ENCODE assay signal across 9 cellular contexts in genomic region chr16:351804-352520, GRCh38. TPM values are rescaled to one million over a fixed set of nuclear protein-coding genes. Genes with fewer than 3 reads are reported as not detected.
A peak's percentile ranks its signal among the peaks of the same experiment; 100 is the strongest.
DNase-seq lines count a peak whose midpoint lies in the region; FAIRE-seq and TF ChIP-seq lines count a peak whose summit lies in the region.
"Had no signal": no experiment of that assay in that cellular context is flagged by ENCODE, and none has a peak within 500 bp of the region (broad histone marks: within the 10 kb centered on the region; RNA-seq: fewer than 3 reads in every experiment).

No MANE protein-coding gene starts in this region.

- peak overlapping the region; percentile 72; the same call in 1 of the 2 replicates for H3K27ac ChIP-seq in HEK293 (ENCODE audit: extremely low read depth, low read depth, low read length)
- H3K27ac ChIP-seq in OCI-LY3 (ENCODE audit: low read length) = no peak overlapping the region
- peak overlapping the region; percentile 58 to 88 for H3K27ac ChIP-seq in coronary artery

- peaks cover 49% of the 10 kb centered on the region for H3K79me2 ChIP-seq in OCI-LY3 (ENCODE audit: low read length)

- peaks cover 21% of the 10 kb centered on the region for H4K20me1 ChIP-seq in OCI-LY3 (ENCODE audit: insufficient read depth, low read length)

- FAIRE-seq in urothelium cell line (lab: Jason Lieb, UNC) = no peak
- FAIRE-seq: endometrium had no signal

- no peak for TF ChIP-seq CTCF in HEK293 (tag by site-specific recombination; IDR thresholded peaks at IDR 0.05)
- no peak for TF ChIP-seq CTCF in OCI-LY3 (IDR thresholded peaks at IDR 0.05; ENCODE audit: low read depth, low read length)
- TF ChIP-seq CTCF in coronary artery (IDR thresholded peaks at IDR 0.05) = no peak

- peak overlapping the region; percentile 74 for H3K4me2 ChIP-seq in OCI-LY3 (ENCODE audit: low read length)

- H3K4me1 ChIP-seq in HEK293 (ENCODE audit: control insufficient read depth, insufficient read depth, low read length) (peaks cover 2% of the 10 kb centered on the region; the same call in 1 of the 2 replicates), OCI-LY3 (ENCODE audit: low read length) (peaks cover 5% of the 10 kb centered on the region)

- POLR2A ChIA-PET in HEK293 (lab: Yijun Ruan, JAX) = interaction anchor here (0.6 to 2.0 kb wide), 21 partner anchors 9 to 338 kb away, joined by 3 to 31 read pairs (median 5); partner anchors contain the start of gene LUC7L

- peak overlapping the region; percentile 84 for H3K9ac ChIP-seq in OCI-LY3 (ENCODE audit: low read length)

- H3K27me3 ChIP-seq in OCI-LY3 (ENCODE audit: low read depth, low read length) = no peaks in the 10 kb centered on the region

- CTCF ChIA-PET in HEK293 (lab: Yijun Ruan, JAX) = interaction anchor here (0.5 to 1.8 kb wide), 8 partner anchors 10 to 287 kb away, joined by 3 to 5 read pairs (median 3); partner anchors contain the start of gene FAM234A

- H3K9me3 ChIP-seq in HEK293 (ENCODE audit: control insufficient read depth, insufficient read depth, low read depth, low read length) (no peaks in the 10 kb centered on the region), OCI-LY3 (ENCODE audit: insufficient read depth, low read length) (no peaks in the 10 kb centered on the region)

- DNase-seq in NCI-H2171 (lab: John Stamatoyannopoulos, UW) (peak; percentile 16), NCI-H2171 treated with DMSO at 0.1 percent for 48 hours (lab: John Stamatoyannopoulos, UW) (no peak), coronary artery (ENCODE audit: low spot score) (no peak), mesenteric fat pad (ENCODE audit: low spot score) (peak; percentile 89), urothelium cell line (ENCODE audit: low spot score) (peak; percentile 27), NCI-H2196 treated with DMSO at 0.1 percent for 48 hours (lab: John Stamatoyannopoulos, UW; ENCODE audit: unreplicated experiment) (no peak)

- H3K36me3 ChIP-seq in HEK293 (ENCODE audit: control insufficient read depth in 2 of 2, insufficient read depth in 1 of 2, low read length in 2 of 2) (peaks cover 0 to 20% of the 10 kb centered on the region in 2 experiments; a peak in 2 of 3 replicates), OCI-LY3 (replicated peaks; ENCODE audit: low read depth, low read length) (peaks cover 6% of the 10 kb centered on the region)

- no peak overlapping the region for H2AFZ ChIP-seq in OCI-LY3 (ENCODE audit: low read depth, low read length)

- H3K4me3 ChIP-seq in HEK293 (ENCODE audit: low read depth, low read length) (peak overlapping the region; percentile 51), OCI-LY3 (ENCODE audit: low read length) (peak overlapping the region; percentile 91), coronary artery (peak overlapping the region; percentile 99)

TF ChIP-seq in HEK293, 187 proteins besides CTCF, POLR2A, EP300 and RAD21:
- TF ChIP-seq PATZ1 (tag by site-specific recombination; IDR thresholded peaks at IDR 0.05) (0 out of 2 replicates have a peak, but pooled peaks have one; percentile 34), ZBTB20 (tag by site-specific recombination; IDR thresholded peaks at IDR 0.05) (peak; percentile 75), ZSCAN18 (tag by site-specific recombination; IDR thresholded peaks at IDR 0.05) (no peak), RBAK (tag by site-specific recombination; IDR thresholded peaks at IDR 0.05) (no peak), ZSCAN30 (tag by site-specific recombination; IDR thresholded peaks at IDR 0.05) (peak; percentile 68; the same call in 1 of the 2 replicates), KLF17 (tag by site-specific recombination; IDR thresholded peaks at IDR 0.05) (no peak), ZNF341 (tag by site-specific recombination; IDR thresholded peaks at IDR 0.05; ENCODE audit: low read depth) (peak; percentile 59), ZNF514 (tag by site-specific recombination; IDR thresholded peaks at IDR 0.05) (no peak), ZBTB26 (tag by site-specific recombination; optimal IDR thresholded peaks at IDR 0.05) (peak; percentile 65), KLF9 (tag by site-specific recombination; IDR thresholded peaks at IDR 0.05; ENCODE audit: low read depth) (0 out of 2 replicates have a peak, but pooled peaks have one; percentile 33), GLIS1 (tag by site-specific recombination; IDR thresholded peaks at IDR 0.05) (0 out of 2 replicates have a peak, but pooled peaks have one; percentile 5), ZNF600 (tag by site-specific recombination; IDR thresholded peaks at IDR 0.05) (0 out of 2 replicates have a peak, but pooled peaks have one; percentile 24), KLF8 (tag by site-specific recombination; IDR thresholded peaks at IDR 0.05) (0 out of 2 replicates have a peak, but pooled peaks have one; percentile 41), SP2 (tag by site-specific recombination; IDR thresholded peaks at IDR 0.05) (peak; percentile 11; the same call in 1 of the 2 replicates)

RNA-seq across cellular contexts. Expression of gene AXIN1, which starts 0.6 kb away (rescaled TPM):
- 19.4 TPM for total RNA-seq in mesenteric fat pad

RNA-seq across cellular contexts. Expression of gene MRPL28, which starts 18.4 kb away (rescaled TPM):
- total RNA-seq in mesenteric fat pad = 40.1 TPM

RNA-seq across cellular contexts. Expression of gene PGAP6, which starts 29.8 kb away (rescaled TPM):
- total RNA-seq in mesenteric fat pad = 39.0 TPM

RNA-seq across cellular contexts. Expression of gene NME4, which starts 45.0 kb away (rescaled TPM):
- total RNA-seq in mesenteric fat pad = 139 TPM

RNA-seq across cellular contexts. Expression of gene DECR2, which starts 49.7 kb away (rescaled TPM):
- total RNA-seq in mesenteric fat pad = 21.8 TPM

Comparison
In these comparisons a context has a peak if more than half of its experiments do, and no peak if none do; other contexts are left out.
1. DNase-seq: peak in NCI-H2171 (single experiment), mesenteric fat pad (single experiment) and urothelium cell line (single experiment); none in NCI-H2171 treated with DMSO at 0.1 percent for 48 hours (single experiment), coronary artery (single experiment) and NCI-H2196 treated with DMSO at 0.1 percent for 48 hours (single experiment).
2. Peak in every context shown above with its lines, with median percentiles within 50 percentile points of each other: H3K4me3 ChIP-seq.